ENCODE assay signal across 1 cellular context in genomic region chr11:33735426-33736147, GRCh38.
TF ChIP-seq lines count a peak whose summit lies in the region.

No MANE protein-coding gene starts in this region.

TF ChIP-seq in K562, 482 proteins besides CTCF, POLR2A, EP300 and RAD21 (continued from another document and continues in another):
- TF ChIP-seq SMARCB1 (IDR thresholded peaks at IDR 0.05; ENCODE audit: insufficient read length, low read depth): no peak
- TF ChIP-seq TEAD4 (IDR thresholded peaks at IDR 0.05; ENCODE audit: low read length): 0 out of 2 replicates have a peak, but pooled peaks have one; percentile 5
- no peak for TF ChIP-seq TEAD4 (CRISPR knock-in tag; IDR thresholded peaks at IDR 0.05; ENCODE audit: borderline replicate concordance)
- 0 out of 2 replicates have a peak, but pooled peaks have one; percentile 67 for TF ChIP-seq RREB1 (CRISPR knock-in tag; IDR thresholded peaks at IDR 0.05)
- peak; percentile 36; the same call in 1 of the 2 replicates for TF ChIP-seq TFE3 (CRISPR knock-in tag; IDR thresholded peaks at IDR 0.05)
- peak; percentile 29 to 56; a peak in 3 of 4 replicates for TF ChIP-seq MNT (conservative IDR thresholded peaks at IDR 0.05)
- TF ChIP-seq TCF7 (IDR thresholded peaks at IDR 0.05; ENCODE audit: borderline replicate concordance): no peak
- TF ChIP-seq NCOA4 (IDR thresholded peaks at IDR 0.05; ENCODE audit: partially characterized antibody): no peak
- TF ChIP-seq TRIM25 (IDR thresholded peaks at IDR 0.05; ENCODE audit: borderline replicate concordance): no peak
- TF ChIP-seq CTCFL (IDR thresholded peaks at IDR 0.05; ENCODE audit: borderline replicate concordance, insufficient read depth, low read depth, low read length, poor library complexity, severe bottlenecking): no peak
- TF ChIP-seq ZBTB34 (CRISPR knock-in tag; IDR thresholded peaks at IDR 0.05): no peak
- TF ChIP-seq DMBX1 (CRISPR knock-in tag; IDR thresholded peaks at IDR 0.05; ENCODE audit: borderline replicate concordance): 0 out of 2 replicates have a peak, but pooled peaks have one; percentile 23
- no peak for TF ChIP-seq XRCC5 (IDR thresholded peaks at IDR 0.05; ENCODE audit: low read depth, low read length)
- peak; percentile 77 for TF ChIP-seq ZNF384 (IDR thresholded peaks at IDR 0.05; ENCODE audit: low read depth, low read length)
- no peak for TF ChIP-seq CBFB (CRISPR knock-in tag; IDR thresholded peaks at IDR 0.05)
- TF ChIP-seq SAP30 (IDR thresholded peaks at IDR 0.05; ENCODE audit: borderline replicate concordance, insufficient read depth, low read depth, low read length, poor library complexity, severe bottlenecking): peak; percentile 54
- TF ChIP-seq KDM5B (IDR thresholded peaks at IDR 0.05; ENCODE audit: insufficient replicate concordance, low read depth, low read length): peak; percentile 15
- no peak for TF ChIP-seq ZNF232 (CRISPR knock-in tag; IDR thresholded peaks at IDR 0.05)
- TF ChIP-seq RBM34 (IDR thresholded peaks at IDR 0.05; ENCODE audit: borderline replicate concordance, insufficient read depth, low read length): no peak
- peak; percentile 41; the same call in 1 of the 2 replicates for TF ChIP-seq E2F1 (CRISPR knock-in tag; IDR thresholded peaks at IDR 0.05)
- TF ChIP-seq CHAMP1 (IDR thresholded peaks at IDR 0.05): no peak
- no peak for TF ChIP-seq ZNF263 (CRISPR knock-in tag; IDR thresholded peaks at IDR 0.05; ENCODE audit: borderline replicate concordance)
- TF ChIP-seq ZNF280A (IDR thresholded peaks at IDR 0.05; ENCODE audit: low read depth, partially characterized antibody): no peak
- 0 out of 2 replicates have a peak, but pooled peaks have one; percentile 27 for TF ChIP-seq HMGXB4 (CRISPR knock-in tag; IDR thresholded peaks at IDR 0.05)
- TF ChIP-seq ZNF764 (CRISPR knock-in tag; IDR thresholded peaks at IDR 0.05; ENCODE audit: low read depth): no peak
- TF ChIP-seq ATF1 (CRISPR knock-in tag; IDR thresholded peaks at IDR 0.05): no peak
- TF ChIP-seq ATF1 (tag; IDR thresholded peaks at IDR 0.05): no peak
- TF ChIP-seq CBX1 (IDR thresholded peaks at IDR 0.05; ENCODE audit: low read depth): no peak
